1 cellular context compared by ENCODE assay signal in genomic region chr22:39488563-39489083, GRCh38.
A peak's percentile ranks its signal among the peaks of the same experiment; 100 is the strongest.
TF ChIP-seq lines count a peak whose summit lies in the region.

No MANE protein-coding gene starts in this region.

TF ChIP-seq in K562, 482 proteins besides CTCF, POLR2A, EP300 and RAD21 (continued from another document):
- TF ChIP-seq PKNOX1 (IDR thresholded peaks at IDR 0.05) (0 out of 2 replicates have a peak, but pooled peaks have one; percentile 9), SFPQ (IDR thresholded peaks at IDR 0.05; ENCODE audit: low read depth, low read length) (no peak), KLF16 (IDR thresholded peaks at IDR 0.05) (peak; percentile 7; the same call in 1 of the 2 replicates), TAF9B (IDR thresholded peaks at IDR 0.05; ENCODE audit: partially characterized antibody) (no peak), ARID1B (IDR thresholded peaks at IDR 0.05) (peak; percentile 49), ATF1 (CRISPR knock-in tag; IDR thresholded peaks at IDR 0.05) (no peak), ATF1 (tag; IDR thresholded peaks at IDR 0.05) (no peak), TFAP4 (CRISPR knock-in tag; IDR thresholded peaks at IDR 0.05; ENCODE audit: borderline replicate concordance) (no peak), SPI1 (IDR thresholded peaks at IDR 0.05; ENCODE audit: borderline replicate concordance, low read depth, low read length) (peak; percentile 1; the same call in 1 of the 2 replicates), NFIX (CRISPR knock-in tag; IDR thresholded peaks at IDR 0.05; ENCODE audit: low read depth) (no peak), LEF1 (IDR thresholded peaks at IDR 0.05) (peak; percentile 45; the same call in 1 of the 2 replicates), GATAD2B (IDR thresholded peaks at IDR 0.05; ENCODE audit: borderline replicate concordance) (0 out of 2 replicates have a peak, but pooled peaks have one; percentile 22), CBFA2T3 (IDR thresholded peaks at IDR 0.05) (peak; percentile 59)
- TF ChIP-seq, protein P1, sequence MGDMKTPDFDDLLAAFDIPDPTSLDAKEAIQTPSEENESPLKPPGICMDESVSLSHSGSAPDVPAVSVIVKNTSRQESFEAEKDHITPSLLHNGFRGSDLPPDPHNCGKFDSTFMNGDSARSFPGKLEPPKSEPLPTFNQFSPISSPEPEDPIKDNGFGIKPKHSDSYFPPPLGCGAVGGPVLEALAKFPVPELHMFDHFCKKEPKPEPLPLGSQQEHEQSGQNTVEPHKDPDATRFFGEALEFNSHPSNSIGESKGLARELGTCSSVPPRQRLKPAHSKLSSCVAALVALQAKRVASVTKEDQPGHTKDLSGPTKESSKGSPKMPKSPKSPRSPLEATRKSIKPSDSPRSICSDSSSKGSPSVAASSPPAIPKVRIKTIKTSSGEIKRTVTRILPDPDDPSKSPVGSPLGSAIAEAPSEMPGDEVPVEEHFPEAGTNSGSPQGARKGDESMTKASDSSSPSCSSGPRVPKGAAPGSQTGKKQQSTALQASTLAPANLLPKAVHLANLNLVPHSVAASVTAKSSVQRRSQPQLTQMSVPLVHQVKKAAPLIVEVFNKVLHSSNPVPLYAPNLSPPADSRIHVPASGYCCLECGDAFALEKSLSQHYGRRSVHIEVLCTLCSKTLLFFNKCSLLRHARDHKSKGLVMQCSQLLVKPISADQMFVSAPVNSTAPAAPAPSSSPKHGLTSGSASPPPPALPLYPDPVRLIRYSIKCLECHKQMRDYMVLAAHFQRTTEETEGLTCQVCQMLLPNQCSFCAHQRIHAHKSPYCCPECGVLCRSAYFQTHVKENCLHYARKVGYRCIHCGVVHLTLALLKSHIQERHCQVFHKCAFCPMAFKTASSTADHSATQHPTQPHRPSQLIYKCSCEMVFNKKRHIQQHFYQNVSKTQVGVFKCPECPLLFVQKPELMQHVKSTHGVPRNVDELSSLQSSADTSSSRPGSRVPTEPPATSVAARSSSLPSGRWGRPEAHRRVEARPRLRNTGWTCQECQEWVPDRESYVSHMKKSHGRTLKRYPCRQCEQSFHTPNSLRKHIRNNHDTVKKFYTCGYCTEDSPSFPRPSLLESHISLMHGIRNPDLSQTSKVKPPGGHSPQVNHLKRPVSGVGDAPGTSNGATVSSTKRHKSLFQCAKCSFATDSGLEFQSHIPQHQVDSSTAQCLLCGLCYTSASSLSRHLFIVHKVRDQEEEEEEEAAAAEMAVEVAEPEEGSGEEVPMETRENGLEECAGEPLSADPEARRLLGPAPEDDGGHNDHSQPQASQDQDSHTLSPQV (IDR thresholded peaks at IDR 0.05) = peak; percentile 84; the same call in 1 of the 2 replicates
- TF ChIP-seq, protein P2, sequence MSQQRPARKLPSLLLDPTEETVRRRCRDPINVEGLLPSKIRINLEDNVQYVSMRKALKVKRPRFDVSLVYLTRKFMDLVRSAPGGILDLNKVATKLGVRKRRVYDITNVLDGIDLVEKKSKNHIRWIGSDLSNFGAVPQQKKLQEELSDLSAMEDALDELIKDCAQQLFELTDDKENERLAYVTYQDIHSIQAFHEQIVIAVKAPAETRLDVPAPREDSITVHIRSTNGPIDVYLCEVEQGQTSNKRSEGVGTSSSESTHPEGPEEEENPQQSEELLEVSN (IDR thresholded peaks at IDR 0.05; ENCODE audit: borderline replicate concordance in 1 of 2, extremely low read depth in 1 of 2, insufficient read depth in 1 of 2, insufficient read length in 1 of 2, low read depth in 1 of 2, low read length in 1 of 2, poor library complexity in 1 of 2, severe bottlenecking in 1 of 2) = peak in 1 of 2 experiments; percentile 31
TF ChIP-seq in K562: peak in this region for 37.
